In genomic region chr2:231900975-231901374, GRCh38 we compare ENCODE assay signal across 2 cellular contexts.
A peak's percentile ranks its signal among the peaks of the same experiment; 100 is the strongest.
TF ChIP-seq lines count a peak whose summit lies in the region.

No MANE protein-coding gene starts in this region.

TF ChIP-seq in K562, 482 proteins besides CTCF, POLR2A, EP300 and RAD21:
- no peak for TF ChIP-seq BRCA1 (IDR thresholded peaks at IDR 0.05)
- TF ChIP-seq BRCA1 (CRISPR knock-in tag; IDR thresholded peaks at IDR 0.05) = no peak
- no peak for TF ChIP-seq SUPT5H (IDR thresholded peaks at IDR 0.05)
- TF ChIP-seq ZNF444 (CRISPR knock-in tag; IDR thresholded peaks at IDR 0.05) = no peak
- TF ChIP-seq CREM (IDR thresholded peaks at IDR 0.05; ENCODE audit: low read depth) = peak; percentile 73
- no peak for TF ChIP-seq MAFK (IDR thresholded peaks at IDR 0.05; ENCODE audit: low read length)
- TF ChIP-seq ZNF778 (CRISPR knock-in tag; IDR thresholded peaks at IDR 0.05) = no peak
- no peak for TF ChIP-seq CREB1 (IDR thresholded peaks at IDR 0.05)
- TF ChIP-seq CREB1 (CRISPR knock-in tag; IDR thresholded peaks at IDR 0.05) = peak; percentile 47; the same call in 1 of the 2 replicates
- TF ChIP-seq RBM39 (optimal IDR thresholded peaks at IDR 0.05; ENCODE audit: low read depth, low read length) = no peak
- TF ChIP-seq POLR2G (IDR thresholded peaks at IDR 0.05; ENCODE audit: low read depth, low read length) = no peak
- TF ChIP-seq RBM15 (IDR thresholded peaks at IDR 0.05; ENCODE audit: insufficient read depth, low read length) = no peak
- no peak for TF ChIP-seq ATF1 (CRISPR knock-in tag; IDR thresholded peaks at IDR 0.05)
- TF ChIP-seq ATF1 (tag; IDR thresholded peaks at IDR 0.05) = peak; percentile 36; the same call in 1 of the 2 replicates
- TF ChIP-seq ZNF41 (CRISPR knock-in tag; conservative IDR thresholded peaks at IDR 0.05) = no peak
- no peak for TF ChIP-seq SNAPC5 (CRISPR knock-in tag; IDR thresholded peaks at IDR 0.05)
- no peak for TF ChIP-seq PHF21A (IDR thresholded peaks at IDR 0.05; ENCODE audit: borderline replicate concordance, low read depth)
TF ChIP-seq in K562: peak in this region for 3.

TF ChIP-seq in HepG2, 621 proteins besides CTCF, POLR2A, EP300 and RAD21:
- TF ChIP-seq HMGA1 (CRISPR knock-in tag; conservative IDR thresholded peaks at IDR 0.05) (no peak), ZNF776 (CRISPR knock-in tag; IDR thresholded peaks at IDR 0.05) (no peak), ZNF891 (CRISPR knock-in tag; IDR thresholded peaks at IDR 0.05) (0 out of 2 replicates have a peak, but pooled peaks have one; percentile 51), E2F2 (CRISPR knock-in tag; IDR thresholded peaks at IDR 0.05; ENCODE audit: borderline replicate concordance) (no peak), UBTF (CRISPR knock-in tag; IDR thresholded peaks at IDR 0.05) (0 out of 2 replicates have a peak, but pooled peaks have one; percentile 6), ZNF781 (CRISPR knock-in tag; IDR thresholded peaks at IDR 0.05; ENCODE audit: borderline replicate concordance, not compliant biosample characterization) (no peak), CREB1 (IDR thresholded peaks at IDR 0.05) (peak; percentile 23; the same call in 1 of the 2 replicates), CREB1 (CRISPR knock-in tag; IDR thresholded peaks at IDR 0.05) (no peak), ZNF839 (CRISPR knock-in tag; IDR thresholded peaks at IDR 0.05; ENCODE audit: borderline replicate concordance) (0 out of 2 replicates have a peak, but pooled peaks have one; percentile 36), MAX (IDR thresholded peaks at IDR 0.05) (no peak), ZNF547 (CRISPR knock-in tag; IDR thresholded peaks at IDR 0.05) (0 out of 2 replicates have a peak, but pooled peaks have one; percentile 19), KDM2A (CRISPR knock-in tag; IDR thresholded peaks at IDR 0.05; ENCODE audit: borderline replicate concordance, low read depth) (no peak), GABPB1 (CRISPR knock-in tag; IDR thresholded peaks at IDR 0.05) (no peak)
TF ChIP-seq in HepG2: peak in this region for 5.
